25 cellular contexts compared by ENCODE assay signal in genomic region chr20:3667434-3668037, GRCh38. TPM values are rescaled to one million over a fixed set of nuclear protein-coding genes. Genes with fewer than 3 reads are reported as not detected.
"Had no signal": no experiment of that assay in that cellular context is flagged by ENCODE, and none has a peak within 500 bp of the region (broad histone marks: within the 10 kb centered on the region; RNA-seq: fewer than 3 reads in every experiment).

No MANE protein-coding gene starts in this region.

- H3K27me3 ChIP-seq: ascending aorta, thyroid gland had no signal

- H3K9me3 Mint-ChIP-seq: activated CD4-positive, alpha-beta memory T cell treated with anti-CD3 and anti-CD28 coated beads, Interleukin-2, amount 10 ng/mL, durations not matched to agents 7 days and 5 days; activated naive CD4-positive, alpha-beta T cell treated with anti-CD3 and anti-CD28 coated beads, Interleukin-2, amount 50 U/mL, for 24 hours; activated T-cell treated with anti-CD3 and anti-CD28 coated beads, Interleukin-2, amount 50 U/mL, for 4 hours; neural progenitor cell; stimulated activated naive B cell treated with anti-CD40 and anti-IgM and Interleukin-4, amounts not matched to agents 10 μg/mL and 1 μg/mL and 100 μg/mL, for 72 hours had no signal

- H3K4me1 ChIP-seq: ascending aorta, neural progenitor cell, pancreas had no signal

- H3K36me3 Mint-ChIP-seq: activated naive CD4-positive, alpha-beta T cell treated with anti-CD3 and anti-CD28 coated beads, Interleukin-2, amount 50 U/mL, for 24 hours; neural progenitor cell; stimulated activated naive B cell treated with anti-CD40 and anti-IgM and Interleukin-4, amounts not matched to agents 10 μg/mL and 1 μg/mL and 100 μg/mL, for 72 hours had no signal

- H3K27ac Mint-ChIP-seq: activated CD4-positive, alpha-beta memory T cell treated with anti-CD3 and anti-CD28 coated beads, Interleukin-2, amount 10 ng/mL, durations not matched to agents 7 days and 5 days; activated naive CD4-positive, alpha-beta T cell treated with anti-CD3 and anti-CD28 coated beads, Interleukin-2, amount 50 U/mL, for 24 hours; stimulated activated naive B cell treated with anti-CD40 and anti-IgM and Interleukin-4, amounts not matched to agents 10 μg/mL and 1 μg/mL and 100 μg/mL, for 72 hours had no signal

- H3K9ac ChIP-seq: neural progenitor cell had no signal

- H2AFZ ChIP-seq: neural progenitor cell had no signal

- FAIRE-seq: endometrium, keratinocyte, pancreas had no signal

- H3K4me3 ChIP-seq: ascending aorta, coronary artery, neural progenitor cell, pancreas, sigmoid colon, thyroid gland had no signal

- H3K9me3 ChIP-seq: ascending aorta, pancreas, sigmoid colon, thyroid gland had no signal

- H3K36me3 ChIP-seq: neural progenitor cell, pancreas, thyroid gland had no signal

- DNase-seq: activated CD4-positive, alpha-beta memory T cell treated with anti-CD3 and anti-CD28 coated beads, Interleukin-2, amount 10 ng/mL, durations not matched to agents 7 days and 5 days; activated effector memory CD4-positive, alpha-beta T cell treated with Interleukin-2 at 50 U/mL for 16 hours; activated T-cell treated with anti-CD3 and anti-CD28 coated beads, Interleukin-2, amount 50 U/mL, for 4 hours; erythroblast; foreskin melanocyte; glutamatergic neuron; hypothalamus; mammary epithelial cell; pancreas; sigmoid colon; stimulated activated CD4-positive, alpha-beta T cell treated with anti-CD3 and anti-CD28 coated beads, Interleukin-4, amount 100 ng/mL, for 4 hours; stimulated activated naive B cell treated with anti-CD40 and anti-IgM and Interleukin-4, amounts not matched to agents 10 μg/mL and 1 μg/mL and 100 μg/mL, for 72 hours; T-helper 2 cell; thyroid gland had no signal

- ATAC-seq: activated T-cell treated with anti-CD3 and anti-CD28 coated beads, Interleukin-2, amount 50 U/mL, for 4 hours; left lobe of liver; pancreas; stimulated activated naive B cell treated with anti-CD40 and anti-IgM and Interleukin-4, amounts not matched to agents 10 μg/mL and 1 μg/mL and 100 μg/mL, for 72 hours had no signal

- H3K4me3 Mint-ChIP-seq: activated CD4-positive, alpha-beta memory T cell treated with anti-CD3 and anti-CD28 coated beads, Interleukin-2, amount 10 ng/mL, durations not matched to agents 7 days and 5 days; activated naive CD4-positive, alpha-beta T cell treated with anti-CD3 and anti-CD28 coated beads, Interleukin-2, amount 50 U/mL, for 24 hours; activated T-cell treated with anti-CD3 and anti-CD28 coated beads, Interleukin-2, amount 50 U/mL, for 4 hours; neural progenitor cell; stimulated activated naive B cell treated with anti-CD40 and anti-IgM and Interleukin-4, amounts not matched to agents 10 μg/mL and 1 μg/mL and 100 μg/mL, for 72 hours had no signal

- H3K4me2 ChIP-seq: neural progenitor cell had no signal

- H3K27ac ChIP-seq: ascending aorta, coronary artery, neural progenitor cell, pancreas, sigmoid colon, thyroid gland had no signal

RNA-seq across cellular contexts. Expression of gene GFRA4, which starts 4.3 kb away (rescaled TPM):
- total RNA-seq: activated CD4-positive, alpha-beta memory T cell treated with anti-CD3 and anti-CD28 coated beads, Interleukin-2, amount 10 ng/mL, durations not matched to agents 7 days and 5 days; activated T-cell treated with anti-CD3 and anti-CD28 coated beads, Interleukin-2, amount 50 U/mL, for 4 hours; ascending aorta; left lobe of liver; mammary epithelial cell; myocyte; pancreas; sigmoid colon; subcutaneous adipose tissue; ureter had no signal
- polyA plus RNA-seq: adipose tissue, keratinocyte, mammary epithelial cell, pancreas, sigmoid colon had no signal

RNA-seq across cellular contexts. Expression of gene ADAM33, which starts 14.3 kb away (rescaled TPM):
- total RNA-seq: activated CD4-positive, alpha-beta memory T cell treated with anti-CD3 and anti-CD28 coated beads, Interleukin-2, amount 10 ng/mL, durations not matched to agents 7 days and 5 days; activated T-cell treated with anti-CD3 and anti-CD28 coated beads, Interleukin-2, amount 50 U/mL, for 4 hours had no signal
- polyA plus RNA-seq: keratinocyte, mammary epithelial cell had no signal

RNA-seq across cellular contexts. Expression of gene SIGLEC1, which starts 44.9 kb away (rescaled TPM):
- total RNA-seq: mammary epithelial cell had no signal
- polyA plus RNA-seq: keratinocyte, mammary epithelial cell had no signal
